Comparison of ENCODE assay signal across 16 cellular contexts in the genomic region with DNA sequence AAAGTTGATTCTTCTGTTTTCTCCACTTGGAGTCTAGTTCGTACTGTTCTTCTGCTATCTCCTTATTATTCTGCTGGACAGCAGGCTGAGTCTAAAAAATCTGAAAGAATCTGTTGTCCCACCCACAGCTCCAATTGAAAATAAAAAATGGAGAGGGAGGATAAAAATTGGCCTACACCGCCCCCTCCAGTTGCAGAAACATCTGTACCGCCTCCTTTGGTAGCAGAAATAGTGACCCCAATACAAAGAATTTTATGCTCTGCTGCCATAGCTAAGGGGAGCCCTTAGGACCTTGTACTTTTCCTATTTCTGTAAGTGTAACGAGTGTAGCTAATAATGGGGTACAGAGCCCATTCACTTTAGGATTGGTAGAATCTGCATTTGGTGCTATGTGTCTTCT. TPM values are rescaled to one million over a fixed set of nuclear protein-coding genes. Genes with fewer than 3 reads are reported as not detected.
A peak's percentile ranks its signal among the peaks of the same experiment; 100 is the strongest.
DNase-seq lines count a peak whose midpoint lies in the region; ATAC-seq and TF ChIP-seq lines count a peak whose summit lies in the region.
"Had no signal": no experiment of that assay in that cellular context is flagged by ENCODE, and none has a peak within 500 bp of the region (broad histone marks: within the 10 kb centered on the region; RNA-seq: fewer than 3 reads in every experiment).

No MANE protein-coding gene starts in this region.

- H3K4me1 ChIP-seq in BLaER1 (peaks cover 68% of the 10 kb centered on the region), right lobe of liver (peaks cover 0 to 37% (median 10%) of the 10 kb centered on the region in 4 donors)

- no peak overlapping the region for H3K27ac ChIP-seq in BLaER1
- H3K27ac ChIP-seq in right lobe of liver: no peak overlapping the region
- H3K27ac ChIP-seq: SJSA1 had no signal

- no peak for ATAC-seq in right lobe of liver
- no peak for ATAC-seq in HG03520 (IDR thresholded peaks at IDR 0.05; ENCODE audit: unreplicated experiment)
- ATAC-seq: activated T-cell treated with anti-CD3 and anti-CD28 coated beads, Interleukin-2, amount 50 U/mL, for 4 hours had no signal

- H3K27me3 ChIP-seq in BLaER1: no peaks in the 10 kb centered on the region
- H3K27me3 ChIP-seq in right lobe of liver: no peaks in the 10 kb centered on the region
- H3K27me3 ChIP-seq: SJSA1 had no signal

- no peak for TF ChIP-seq EP300 in Ishikawa (IDR thresholded peaks at IDR 0.05; ENCODE audit: borderline replicate concordance)

- H3K9me3 ChIP-seq in BLaER1 (no peaks in the 10 kb centered on the region; the same call in 1 of the 2 replicates), right lobe of liver (no peaks in the 10 kb centered on the region)
- H3K9me3 ChIP-seq: SJSA1 had no signal

- intact Hi-C loops in right lobe of liver (cut with DNase I): no loop called here

- H3K36me3 ChIP-seq in BLaER1 (no peaks in the 10 kb centered on the region), right lobe of liver (no peaks in the 10 kb centered on the region)

- no peak for DNase-seq in astrocyte of the spinal cord (ENCODE audit: low read depth, low spot score)
- DNase-seq in right lobe of liver: no peak
- DNase-seq in NCI-H345 (lab: John Stamatoyannopoulos, UW): no peak
- DNase-seq in germinal center (ENCODE audit: low spot score): no peak
- no peak for DNase-seq in MV-4-11 (lab: John Stamatoyannopoulos, UW)
- DNase-seq: activated B cell treated with CpG ODN at 0.5 μM for 24 hours; activated T-cell treated with anti-CD3 and anti-CD28 coated beads, Interleukin-2, amount 50 U/mL, for 4 hours; CD4-positive, alpha-beta T cell; GDM1; NCI-H524 treated with DMSO at 0.1 percent for 48 hours; stimulated activated CD4-positive, alpha-beta T cell treated with anti-CD3 and anti-CD28 coated beads, Interleukin-2, amount 100 ng/mL, for 24 hours; stimulated activated naive CD4-positive, alpha-beta T cell treated with Interleukin-2 at 50 U/mL for 16 hours had no signal

- peak; percentile 27 for TF ChIP-seq CTCF in astrocyte of the spinal cord (IDR thresholded peaks at IDR 0.05; ENCODE audit: low read depth, low read length)
- peak in 3 of 4 donors; percentile 12 to 23 (median 18) for TF ChIP-seq CTCF in right lobe of liver (IDR thresholded peaks at IDR 0.05)

- 70% methylated on average over 4 of the region's 4 CpGs for WGBS in right lobe of liver (ENCODE audit: insufficient coverage, low coverage, low lambda C conversion rate, missing lambda C conversion rate)

- no peak overlapping the region for H3K9ac ChIP-seq in BLaER1

- no peaks in the 10 kb centered on the region for H4K20me1 ChIP-seq in BLaER1

- H3K4me2 ChIP-seq in BLaER1: peak overlapping the region; percentile 88; the same call in 1 of the 2 replicates

- peak; percentile 50 for TF ChIP-seq RAD21 in Ishikawa (IDR thresholded peaks at IDR 0.05; ENCODE audit: low read depth)

- in situ Hi-C loops in astrocyte of the spinal cord (cut with HindIII; ENCODE audit: low sequenced_read_pairs): no loop called here

- no peak overlapping the region for H3K4me3 ChIP-seq in BLaER1
- H3K4me3 ChIP-seq in astrocyte of the spinal cord (ENCODE audit: low read depth, low read length): no peak overlapping the region
- no peak overlapping the region for H3K4me3 ChIP-seq in right lobe of liver
- H3K4me3 ChIP-seq: SJSA1 had no signal

- TF ChIP-seq POLR2A in right lobe of liver (IDR thresholded peaks at IDR 0.05): no peak

TF ChIP-seq in Ishikawa, 13 proteins besides CTCF, POLR2A, EP300 and RAD21:
- TF ChIP-seq TCF12 (IDR thresholded peaks at IDR 0.05; ENCODE audit: low read depth): no peak
- TF ChIP-seq TAF1 (IDR thresholded peaks at IDR 0.05; ENCODE audit: low read depth): no peak
- TF ChIP-seq, protein P1, sequence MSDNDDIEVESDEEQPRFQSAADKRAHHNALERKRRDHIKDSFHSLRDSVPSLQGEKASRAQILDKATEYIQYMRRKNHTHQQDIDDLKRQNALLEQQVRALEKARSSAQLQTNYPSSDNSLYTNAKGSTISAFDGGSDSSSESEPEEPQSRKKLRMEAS (IDR thresholded peaks at IDR 0.05): 0 out of 2 replicates have a peak, but pooled peaks have one; percentile 6
- TF ChIP-seq YY1 (IDR thresholded peaks at IDR 0.05; ENCODE audit: low read depth): no peak
- no peak for TF ChIP-seq CEBPB (IDR thresholded peaks at IDR 0.05)

RNA-seq across cellular contexts. Expression of a gene that starts 4.9 kb away (rescaled TPM):
- total RNA-seq in right lobe of liver: 10 to 100 TPM; 56.9 to 86.9 (median 63.4) TPM
